17 cellular contexts compared by ENCODE assay signal in genomic region chr21:41901099-41901498, GRCh38. TPM values are rescaled to one million over a fixed set of nuclear protein-coding genes. Genes with fewer than 3 reads are reported as not detected.
DNase-seq lines count a peak whose midpoint lies in the region; ATAC-seq and TF ChIP-seq lines count a peak whose summit lies in the region.
"Had no signal": no experiment of that assay in that cellular context is flagged by ENCODE, and none has a peak within 500 bp of the region (broad histone marks: within the 10 kb centered on the region; RNA-seq: fewer than 3 reads in every experiment).

No MANE protein-coding gene starts in this region.

- H2AFZ ChIP-seq in OCI-LY3 (ENCODE audit: low read depth, low read length), result peak overlapping the region; percentile 56; the same call in 1 of the 2 replicates

- peak overlapping the region; percentile 70 for H3K4me2 ChIP-seq in OCI-LY3 (ENCODE audit: low read length)
- H3K4me2 ChIP-seq: SK-N-SH had no signal

- H3K9me3 ChIP-seq in OCI-LY3 (ENCODE audit: insufficient read depth, low read length) (no peaks in the 10 kb centered on the region), body of pancreas (no peaks in the 10 kb centered on the region)
- H3K9me3 ChIP-seq: right atrium auricular region, SK-N-SH had no signal

- 27 to 35% methylated on average over 12 of the region's 12 CpGs for WGBS in body of pancreas, 2 donors

- peak; percentile 27 for DNase-seq in activated T-cell treated with anti-CD3 and anti-CD28 coated beads for 48 hours (ENCODE audit: low read depth)
- no peak for DNase-seq in activated T-cell treated with anti-CD3 and anti-CD28 coated beads for 4 hours
- peak; percentile 76 to 89 (median 80) for DNase-seq in body of pancreas
- DNase-seq in stimulated activated naive CD8-positive, alpha-beta T cell treated with anti-CD3 and anti-CD28 coated beads, Interleukin-15, Interleukin-2, amounts not matched to agents 100 U/mL and 50 U/mL, for 24 hours, result no peak
- DNase-seq: cerebellar nuclear complex, foreskin fibroblast, KG1, NCI-H1436 treated with DMSO at 0.1 percent for 48 hours, NCI-H446, OCI-M1, SK-N-SH had no signal

- no peaks in the 10 kb centered on the region for H3K36me3 ChIP-seq in OCI-LY3 (replicated peaks; ENCODE audit: low read depth, low read length)
- no peaks in the 10 kb centered on the region for H3K36me3 ChIP-seq in body of pancreas (replicated peaks in 1 of 2; ENCODE audit: insufficient read depth in 1 of 2, low read depth in 2 of 2)

- TF ChIP-seq CTCF in OCI-LY3 (IDR thresholded peaks at IDR 0.05; ENCODE audit: low read depth, low read length) (no peak), body of pancreas (IDR thresholded peaks at IDR 0.05) (no peak)

- no peaks in the 10 kb centered on the region for H3K27me3 ChIP-seq in OCI-LY3 (ENCODE audit: low read depth, low read length)
- H3K27me3 ChIP-seq in body of pancreas, result no peaks in the 10 kb centered on the region
- H3K27me3 ChIP-seq: right atrium auricular region had no signal

- H3K27ac ChIP-seq in OCI-LY3 (ENCODE audit: low read length) (no peak overlapping the region), body of pancreas (peak overlapping the region; percentile 74 to 87 (median 84))
- H3K27ac ChIP-seq: right atrium auricular region had no signal

- H4K20me1 ChIP-seq in OCI-LY3 (ENCODE audit: insufficient read depth, low read length), result no peaks in the 10 kb centered on the region

- H3K9ac ChIP-seq in OCI-LY3 (ENCODE audit: low read length), result no peak overlapping the region
- H3K9ac ChIP-seq: SK-N-SH had no signal

- ATAC-seq in body of pancreas, result peak; percentile 98
- peak; percentile 12 for ATAC-seq in stimulated activated naive CD8-positive, alpha-beta T cell treated with anti-CD3 and anti-CD28 coated beads, Interleukin-15, Interleukin-2, amounts not matched to agents 100 U/mL and 50 U/mL, for 24 hours
- ATAC-seq in HG03039 (IDR thresholded peaks at IDR 0.05; ENCODE audit: unreplicated experiment), result no peak
- no peak for ATAC-seq in HG02678 (IDR thresholded peaks at IDR 0.05; ENCODE audit: unreplicated experiment)
- no peak for ATAC-seq in HG02884 (IDR thresholded peaks at IDR 0.05; ENCODE audit: unreplicated experiment)

- peaks cover 11% of the 10 kb centered on the region for H3K4me1 ChIP-seq in OCI-LY3 (ENCODE audit: low read length)
- H3K4me1 ChIP-seq in body of pancreas, result peaks cover 20% of the 10 kb centered on the region
- H3K4me1 ChIP-seq: right atrium auricular region had no signal

- H3K4me3 ChIP-seq in OCI-LY3 (ENCODE audit: low read length) (peak overlapping the region; percentile 67), body of pancreas (no peak overlapping the region)
- H3K4me3 ChIP-seq: lung, right atrium auricular region had no signal

- intact Hi-C loops in body of pancreas (cut with DNase I), result no loop called here

- peak in 2 of 3 donors; percentile 57 to 62 for TF ChIP-seq POLR2A in body of pancreas (IDR thresholded peaks at IDR 0.05)

- no peaks in the 10 kb centered on the region for H3K79me2 ChIP-seq in OCI-LY3 (ENCODE audit: low read length)

RNA-seq across cellular contexts. Expression of gene PRDM15, which starts 22.0 kb away (rescaled TPM):
- total RNA-seq in body of pancreas, result 1 to 10 TPM; 3.1 to 6.9 TPM

RNA-seq across cellular contexts. Expression of gene C2CD2, which starts 52.7 kb away (rescaled TPM):
- total RNA-seq in body of pancreas, result 10 to 100 TPM; 10.4 to 25.4 TPM

Comparison
In these comparisons a context has a peak if more than half of its experiments do, and no peak if none do; other contexts are left out.
1. DNase-seq: peak in activated T-cell treated with anti-CD3 and anti-CD28 coated beads for 48 hours (single experiment) and body of pancreas (4 of 4); none in activated T-cell treated with anti-CD3 and anti-CD28 coated beads for 4 hours (single experiment) and stimulated activated naive CD8-positive, alpha-beta T cell treated with anti-CD3 and anti-CD28 coated beads, Interleukin-15, Interleukin-2, amounts not matched to agents 100 U/mL and 50 U/mL, for 24 hours (single experiment).
2. ATAC-seq: peak in body of pancreas (single experiment) and stimulated activated naive CD8-positive, alpha-beta T cell treated with anti-CD3 and anti-CD28 coated beads, Interleukin-15, Interleukin-2, amounts not matched to agents 100 U/mL and 50 U/mL, for 24 hours (single experiment); none in HG03039 (single experiment), HG02678 (single experiment) and HG02884 (single experiment).